Comparison of ENCODE assay signal across 1 cellular context in genomic region chr1:23867953-23868847, GRCh38.
TF ChIP-seq lines count a peak whose summit lies in the region.

TSS of gene FUCA1 (minus strand) at chr1:23868290. CDS start at chr1:23868286, 4 bp downstream.

TF ChIP-seq in K562, 482 proteins besides CTCF, POLR2A, EP300 and RAD21 (continued from another document and continues in another):
- TF ChIP-seq ZNF655 (CRISPR knock-in tag; IDR thresholded peaks at IDR 0.05) (no peak), ZNF282 (CRISPR knock-in tag; IDR thresholded peaks at IDR 0.05) (no peak), NR3C1 (CRISPR knock-in tag; IDR thresholded peaks at IDR 0.05) (no peak; the same call in 1 of the 2 replicates), NR2F6 (CRISPR knock-in tag; IDR thresholded peaks at IDR 0.05) (0 out of 2 replicates have a peak, but pooled peaks have one; percentile 25), PCBP2 (IDR thresholded peaks at IDR 0.05; ENCODE audit: low read depth, low read length, poor library complexity, severe bottlenecking) (no peak), SMAD2 (IDR thresholded peaks at IDR 0.05; ENCODE audit: low read depth, low read length) (no peak), ARID3A (IDR thresholded peaks at IDR 0.05; ENCODE audit: borderline replicate concordance, low read depth, low read length) (no peak), HEY1 (CRISPR knock-in tag; IDR thresholded peaks at IDR 0.05; ENCODE audit: borderline replicate concordance) (no peak), HDAC6 (IDR thresholded peaks at IDR 0.05; ENCODE audit: low read depth, low read length) (no peak), ZSCAN32 (CRISPR knock-in tag; IDR thresholded peaks at IDR 0.05) (no peak), ZNF316 (IDR thresholded peaks at IDR 0.05) (no peak), UBTF (IDR thresholded peaks at IDR 0.05; ENCODE audit: borderline replicate concordance in 1 of 2, low read depth in 2 of 2, low read length in 2 of 2) (no peak), TFAM (CRISPR knock-in tag; conservative IDR thresholded peaks at IDR 0.05) (no peak), ZFX (CRISPR knock-in tag; IDR thresholded peaks at IDR 0.05) (peak; percentile 93), PTBP1 (IDR thresholded peaks at IDR 0.05; ENCODE audit: low read depth, low read length) (0 out of 2 replicates have a peak, but pooled peaks have one; percentile 42), FOS (IDR thresholded peaks at IDR 0.05; ENCODE audit: extremely low read depth, insufficient read length) (peak; percentile 36), HMGXB4 (CRISPR knock-in tag; IDR thresholded peaks at IDR 0.05) (peak; percentile 69), SAFB (IDR thresholded peaks at IDR 0.05; ENCODE audit: borderline replicate concordance, low read depth, low read length) (no peak), ZNF707 (CRISPR knock-in tag; conservative IDR thresholded peaks at IDR 0.05) (no peak), SFPQ (IDR thresholded peaks at IDR 0.05; ENCODE audit: low read depth, low read length) (no peak), FOXK2 (conservative IDR thresholded peaks at IDR 0.05 in 1 of 2, IDR thresholded peaks at IDR 0.05 in 1 of 2; ENCODE audit: low read depth in 2 of 2) (peak in 1 of 2 experiments; percentile 52; a peak in 2 of 4 replicates), SOX6 (IDR thresholded peaks at IDR 0.05) (peak; percentile 33; the same call in 1 of the 2 replicates), RFX7 (CRISPR knock-in tag; IDR thresholded peaks at IDR 0.05) (no peak), SPI1 (IDR thresholded peaks at IDR 0.05; ENCODE audit: borderline replicate concordance, low read depth, low read length) (peak; percentile 66), LCOR (CRISPR knock-in tag; IDR thresholded peaks at IDR 0.05) (peak; percentile 25; the same call in 1 of the 2 replicates), ZNF584 (CRISPR knock-in tag; IDR thresholded peaks at IDR 0.05; ENCODE audit: low read depth) (no peak), RBM39 (optimal IDR thresholded peaks at IDR 0.05; ENCODE audit: low read depth, low read length) (peak; percentile 39), SP2 (IDR thresholded peaks at IDR 0.05; ENCODE audit: extremely low read depth, low read depth, low read length, poor library complexity, severe bottlenecking) (peak; percentile 32), POLR2B (IDR thresholded peaks at IDR 0.05; ENCODE audit: low read depth, partially characterized antibody) (peak; percentile 58), SMARCE1 (IDR thresholded peaks at IDR 0.05) (no peak), MCM3 (IDR thresholded peaks at IDR 0.05) (no peak), FOXA3 (CRISPR knock-in tag; conservative IDR thresholded peaks at IDR 0.05 in 1 of 2, IDR thresholded peaks at IDR 0.05 in 1 of 2) (peak in 1 of 2 experiments; percentile 59; a peak in 1 of 4 replicates), ZFPM2 (CRISPR knock-in tag; IDR thresholded peaks at IDR 0.05) (no peak), NFYB (IDR thresholded peaks at IDR 0.05; ENCODE audit: extremely low read depth, insufficient read length) (peak; percentile 58), NELFE (IDR thresholded peaks at IDR 0.05; ENCODE audit: insufficient read depth, insufficient read length) (no peak), TEAD4 (IDR thresholded peaks at IDR 0.05; ENCODE audit: low read length) (no peak), TEAD4 (CRISPR knock-in tag; IDR thresholded peaks at IDR 0.05; ENCODE audit: borderline replicate concordance) (peak; percentile 28; the same call in 1 of the 2 replicates), TEAD1 (CRISPR knock-in tag; IDR thresholded peaks at IDR 0.05) (peak; percentile 6 to 91; a peak in 2 of 4 replicates)
- TF ChIP-seq, protein P1, sequence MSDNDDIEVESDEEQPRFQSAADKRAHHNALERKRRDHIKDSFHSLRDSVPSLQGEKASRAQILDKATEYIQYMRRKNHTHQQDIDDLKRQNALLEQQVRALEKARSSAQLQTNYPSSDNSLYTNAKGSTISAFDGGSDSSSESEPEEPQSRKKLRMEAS (CRISPR knock-in tag; IDR thresholded peaks at IDR 0.05) = peak; percentile 23; the same call in 1 of the 2 replicates
- TF ChIP-seq, protein P2, sequence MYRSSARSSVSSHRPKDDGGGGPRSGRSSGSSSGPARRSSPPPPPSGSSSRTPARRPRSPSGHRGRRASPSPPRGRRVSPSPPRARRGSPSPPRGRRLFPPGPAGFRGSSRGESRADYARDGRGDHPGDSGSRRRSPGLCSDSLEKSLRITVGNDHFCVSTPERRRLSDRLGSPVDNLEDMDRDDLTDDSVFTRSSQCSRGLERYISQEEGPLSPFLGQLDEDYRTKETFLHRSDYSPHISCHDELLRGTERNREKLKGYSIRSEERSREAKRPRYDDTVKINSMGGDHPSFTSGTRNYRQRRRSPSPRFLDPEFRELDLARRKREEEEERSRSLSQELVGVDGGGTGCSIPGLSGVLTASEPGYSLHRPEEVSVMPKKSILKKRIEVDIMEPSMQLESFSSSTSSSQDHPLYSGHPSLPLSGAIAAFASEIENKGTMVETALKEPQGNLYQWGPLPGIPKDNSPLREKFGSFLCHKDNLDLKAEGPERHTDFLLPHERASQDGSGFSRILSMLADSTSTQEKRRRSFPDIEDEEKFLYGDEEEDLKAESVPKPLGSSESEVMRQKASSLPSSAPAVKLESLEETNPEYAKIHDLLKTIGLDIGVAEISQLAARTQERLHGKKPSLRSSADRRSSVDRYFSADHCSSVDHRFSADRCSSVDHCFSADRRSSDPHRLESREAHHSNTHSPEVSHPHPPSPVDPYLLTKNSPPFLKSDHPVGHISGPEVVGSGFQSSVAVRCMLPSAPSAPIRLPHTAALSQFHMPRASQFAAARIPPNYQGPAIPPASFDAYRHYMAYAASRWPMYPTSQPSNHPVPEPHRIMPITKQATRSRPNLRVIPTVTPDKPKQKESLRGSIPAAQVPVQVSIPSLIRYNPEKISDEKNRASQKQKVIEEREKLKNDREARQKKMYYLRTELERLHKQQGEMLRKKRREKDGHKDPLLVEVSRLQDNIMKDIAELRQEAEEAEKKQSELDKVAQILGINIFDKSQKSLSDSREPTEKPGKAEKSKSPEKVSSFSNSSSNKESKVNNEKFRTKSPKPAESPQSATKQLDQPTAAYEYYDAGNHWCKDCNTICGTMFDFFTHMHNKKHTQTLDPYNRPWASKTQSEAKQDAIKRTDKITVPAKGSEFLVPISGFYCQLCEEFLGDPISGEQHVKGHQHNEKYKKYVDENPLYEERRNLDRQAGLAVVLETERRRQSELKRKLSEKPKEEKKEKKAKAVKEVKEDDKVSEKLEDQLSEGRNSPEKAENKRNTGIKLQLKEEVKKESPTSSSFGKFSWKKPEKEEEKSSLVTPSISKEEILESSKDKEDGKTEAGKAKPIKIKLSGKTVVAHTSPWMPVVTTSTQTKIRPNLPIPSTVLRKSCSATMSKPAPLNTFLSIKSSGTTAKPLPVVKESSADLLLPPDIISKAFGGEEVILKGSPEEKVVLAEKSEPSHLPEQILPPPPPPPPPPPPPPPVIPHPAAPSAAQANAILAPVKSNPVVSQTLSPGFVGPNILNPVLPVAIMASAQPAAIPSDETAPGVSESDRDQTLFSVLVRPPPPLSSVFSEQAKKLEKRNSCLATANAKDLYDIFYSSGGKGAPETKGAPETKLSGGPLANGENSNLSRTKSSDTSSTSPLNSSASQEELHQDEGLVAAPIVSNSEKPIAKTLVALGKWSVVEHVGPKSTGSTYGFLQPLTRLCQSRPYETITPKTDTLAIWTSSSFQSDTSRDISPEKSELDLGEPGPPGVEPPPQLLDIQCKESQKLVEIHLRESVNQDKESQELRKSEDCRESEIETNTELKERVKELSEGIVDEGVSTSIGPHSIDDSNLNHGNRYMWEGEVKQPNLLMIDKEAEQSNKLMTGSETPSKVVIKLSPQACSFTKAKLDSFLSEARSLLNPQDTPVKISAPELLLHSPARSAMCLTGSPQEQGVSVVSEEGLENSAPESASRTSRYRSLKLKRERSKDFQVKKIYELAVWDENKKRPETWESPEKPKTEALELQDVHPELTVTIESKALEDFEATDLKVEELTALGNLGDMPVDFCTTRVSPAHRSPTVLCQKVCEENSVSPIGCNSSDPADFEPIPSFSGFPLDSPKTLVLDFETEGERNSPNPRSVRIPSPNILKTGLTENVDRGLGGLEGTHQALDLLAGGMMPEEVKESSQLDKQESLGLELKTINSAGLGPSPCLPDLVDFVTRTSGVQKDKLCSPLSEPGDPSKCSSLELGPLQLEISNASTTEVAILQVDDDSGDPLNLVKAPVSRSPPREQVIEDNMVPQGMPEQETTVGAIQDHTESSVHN (IDR thresholded peaks at IDR 0.05; ENCODE audit: borderline replicate concordance in 1 of 2, low read depth in 1 of 2) = no peak
- TF ChIP-seq, protein P3, sequence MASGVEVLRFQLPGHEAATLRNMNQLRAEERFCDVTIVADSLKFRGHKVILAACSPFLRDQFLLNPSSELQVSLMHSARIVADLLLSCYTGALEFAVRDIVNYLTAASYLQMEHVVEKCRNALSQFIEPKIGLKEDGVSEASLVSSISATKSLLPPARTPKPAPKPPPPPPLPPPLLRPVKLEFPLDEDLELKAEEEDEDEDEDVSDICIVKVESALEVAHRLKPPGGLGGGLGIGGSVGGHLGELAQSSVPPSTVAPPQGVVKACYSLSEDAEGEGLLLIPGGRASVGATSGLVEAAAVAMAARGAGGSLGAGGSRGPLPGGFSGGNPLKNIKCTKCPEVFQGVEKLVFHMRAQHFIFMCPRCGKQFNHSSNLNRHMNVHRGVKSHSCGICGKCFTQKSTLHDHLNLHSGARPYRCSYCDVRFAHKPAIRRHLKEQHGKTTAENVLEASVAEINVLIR (CRISPR knock-in tag; IDR thresholded peaks at IDR 0.05) = no peak
- TF ChIP-seq, protein P4, sequence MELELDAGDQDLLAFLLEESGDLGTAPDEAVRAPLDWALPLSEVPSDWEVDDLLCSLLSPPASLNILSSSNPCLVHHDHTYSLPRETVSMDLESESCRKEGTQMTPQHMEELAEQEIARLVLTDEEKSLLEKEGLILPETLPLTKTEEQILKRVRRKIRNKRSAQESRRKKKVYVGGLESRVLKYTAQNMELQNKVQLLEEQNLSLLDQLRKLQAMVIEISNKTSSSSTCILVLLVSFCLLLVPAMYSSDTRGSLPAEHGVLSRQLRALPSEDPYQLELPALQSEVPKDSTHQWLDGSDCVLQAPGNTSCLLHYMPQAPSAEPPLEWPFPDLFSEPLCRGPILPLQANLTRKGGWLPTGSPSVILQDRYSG (tag; conservative IDR thresholded peaks at IDR 0.05; ENCODE audit: low read depth) = no peak
